12 cellular contexts compared by ENCODE assay signal in genomic region chr12:124683330-124683662, GRCh38.
A peak's percentile ranks its signal among the peaks of the same experiment; 100 is the strongest.
DNase-seq lines count a peak whose midpoint lies in the region; ATAC-seq and TF ChIP-seq lines count a peak whose summit lies in the region.
"Had no signal": no experiment of that assay in that cellular context is flagged by ENCODE, and none has a peak within 500 bp of the region (broad histone marks: within the 10 kb centered on the region; RNA-seq: fewer than 3 reads in every experiment).

No MANE protein-coding gene starts in this region.

- ATAC-seq in left colon: peak; percentile 71
- no peak for ATAC-seq in stimulated activated naive B cell treated with anti-CD40 and anti-IgM and Interleukin-4, amounts not matched to agents 10 μg/mL and 1 μg/mL and 100 μg/mL, for 72 hours (replicated peaks)
- no peak for ATAC-seq in GM19463 (IDR thresholded peaks at IDR 0.05; ENCODE audit: unreplicated experiment)

- peaks cover 0 to 4% of the 10 kb centered on the region in 2 donors for H3K9me3 Mint-ChIP-seq in stimulated activated naive B cell treated with anti-CD40 and anti-IgM and Interleukin-4, amounts not matched to agents 10 μg/mL and 1 μg/mL and 100 μg/mL, for 72 hours

- intact Hi-C loops in left colon (cut with DNase I, micrococcal nuclease): no loop called here

- H3K27me3 ChIP-seq in SJSA1 (replicated peaks): no peaks in the 10 kb centered on the region

- peaks cover 96% of the 10 kb centered on the region for H3K4me1 ChIP-seq in SJSA1 (replicated peaks)

- no peaks in the 10 kb centered on the region for H3K36me3 ChIP-seq in SJSA1

- H3K4me1 Mint-ChIP-seq in stimulated activated naive B cell treated with anti-CD40 and anti-IgM and Interleukin-4, amounts not matched to agents 10 μg/mL and 1 μg/mL and 100 μg/mL, for 72 hours: peaks cover 55 to 65% of the 10 kb centered on the region in 2 donors

- H3K4me3 ChIP-seq in SJSA1: no peak overlapping the region

- no peak overlapping the region for H3K4me3 Mint-ChIP-seq in stimulated activated naive B cell treated with anti-CD40 and anti-IgM and Interleukin-4, amounts not matched to agents 10 μg/mL and 1 μg/mL and 100 μg/mL, for 72 hours

- H3K27me3 Mint-ChIP-seq in stimulated activated naive B cell treated with anti-CD40 and anti-IgM and Interleukin-4, amounts not matched to agents 10 μg/mL and 1 μg/mL and 100 μg/mL, for 72 hours: peaks cover under 1 to 17% of the 10 kb centered on the region in 2 donors

- peak overlapping the region; percentile 20; the same call in 1 of the 2 replicates for H3K27ac ChIP-seq in SJSA1

- H3K9me3 ChIP-seq in SJSA1 (replicated peaks): no peaks in the 10 kb centered on the region; the same call in 1 of the 2 replicates

- no peak for TF ChIP-seq POLR2A in erythroblast (IDR thresholded peaks at IDR 0.05; ENCODE audit: low read length)

- peak overlapping the region; percentile 47 for H3K27ac Mint-ChIP-seq in stimulated activated naive B cell treated with anti-CD40 and anti-IgM and Interleukin-4, amounts not matched to agents 10 μg/mL and 1 μg/mL and 100 μg/mL, for 72 hours

- in situ Hi-C loops in KBM-7 (cut with MboI; ENCODE audit: low pct_unique_long_range_greater_than_20kb, low sequenced_read_pairs): no loop called here

- H3K36me3 Mint-ChIP-seq in stimulated activated naive B cell treated with anti-CD40 and anti-IgM and Interleukin-4, amounts not matched to agents 10 μg/mL and 1 μg/mL and 100 μg/mL, for 72 hours: peaks cover 0 to 4% of the 10 kb centered on the region in 2 donors

- peak; percentile 61 for DNase-seq in HuH-7 (ENCODE audit: low spot score)
- DNase-seq in SJSA1 (ENCODE audit: low read depth in 1 of 2, low spot score in 2 of 2): no peak
- peak in 1 of 2 donors; percentile 52 for DNase-seq in left colon
- no peak for DNase-seq in stimulated activated naive B cell treated with anti-CD40 and anti-IgM and Interleukin-4, amounts not matched to agents 10 μg/mL and 1 μg/mL and 100 μg/mL, for 72 hours
- no peak for DNase-seq in erythroblast (lab: John Stamatoyannopoulos, UW)
- DNase-seq in KBM-7: no peak
- DNase-seq in OCI-M1 (lab: John Stamatoyannopoulos, UW): no peak
- DNase-seq: activated CD4-positive, alpha-beta T cell treated with anti-CD3 and anti-CD28 coated beads, Interleukin-2, amount 50 U/mL, for 4 hours; activated naive CD4-positive, alpha-beta T cell; NCI-H1092 treated with DMSO at 0.1 percent for 48 hours; retina had no signal
